ENCODE assay signal across 12 cellular contexts in the genomic region with DNA sequence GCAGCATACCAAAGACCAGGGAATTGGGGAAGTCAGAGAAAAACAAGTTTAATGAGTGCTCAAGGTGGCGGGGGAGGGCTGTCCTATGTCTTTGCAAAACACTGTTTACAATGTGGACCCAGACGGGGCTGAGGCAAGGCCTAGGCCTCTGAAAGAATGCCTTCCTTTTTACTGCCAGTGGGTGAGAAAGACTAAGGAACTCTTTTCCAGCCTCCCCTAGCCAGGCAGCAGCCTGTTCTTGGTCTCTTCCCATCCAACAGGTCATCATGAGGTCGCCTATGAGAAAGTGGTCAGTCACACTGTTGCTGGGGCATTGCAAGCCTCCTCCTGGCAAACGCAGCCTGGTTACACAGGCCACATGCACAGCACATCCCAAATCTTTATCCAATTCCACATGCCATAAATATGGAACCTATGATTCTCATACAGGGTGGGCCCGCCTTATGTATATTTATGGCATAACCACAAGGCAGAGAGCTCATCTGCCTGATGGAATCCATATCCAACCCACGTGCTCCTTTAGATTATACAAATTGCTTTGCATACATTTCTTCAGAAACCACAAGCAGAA. TPM values are rescaled to one million over a fixed set of nuclear protein-coding genes. Genes with fewer than 3 reads are reported as not detected.
DNase-seq lines count a peak whose midpoint lies in the region; ATAC-seq and TF ChIP-seq lines count a peak whose summit lies in the region.
"Had no signal": no experiment of that assay in that cellular context is flagged by ENCODE, and none has a peak within 500 bp of the region (broad histone marks: within the 10 kb centered on the region; RNA-seq: fewer than 3 reads in every experiment).

No MANE protein-coding gene starts in this region.

- TF ChIP-seq EP300 in SK-N-SH (IDR thresholded peaks at IDR 0.05; ENCODE audit: borderline replicate concordance in 1 of 2, low read depth in 1 of 2, low read length in 1 of 2): no peak
- TF ChIP-seq EP300 in stomach (IDR thresholded peaks at IDR 0.05): no peak

- H3K9me2 ChIP-seq in SK-N-SH (no peaks in the 10 kb centered on the region), PC-3 (replicated peaks; ENCODE audit: low read length) (no peaks in the 10 kb centered on the region)

- TF ChIP-seq POLR2A in stomach (IDR thresholded peaks at IDR 0.05): no peak

- H3K4me1 Mint-ChIP-seq in activated T-helper 1 cell treated with anti-CD3 and anti-CD28 coated beads, Interleukin-12 subunit alpha, Interleukin-12 subunit beta, Interleukin-2, Interleukin-4 antibody, amounts not matched to agents 30 ng/mL and 10 ng/mL and 1 ng/mL, durations not matched to agents 14 hours and 24 hours and 36 hours (ENCODE audit: low read depth): no peaks in the 10 kb centered on the region

- no peaks in the 10 kb centered on the region for H3K27me3 Mint-ChIP-seq in activated T-helper 1 cell treated with anti-CD3 and anti-CD28 coated beads, Interleukin-12 subunit alpha, Interleukin-12 subunit beta, Interleukin-2, Interleukin-4 antibody, amounts not matched to agents 30 ng/mL and 10 ng/mL and 1 ng/mL, durations not matched to agents 14 hours and 24 hours and 36 hours (ENCODE audit: insufficient read depth)

- no peak overlapping the region for H3K4me3 Mint-ChIP-seq in activated T-helper 1 cell treated with anti-CD3 and anti-CD28 coated beads, Interleukin-12 subunit alpha, Interleukin-12 subunit beta, Interleukin-2, Interleukin-4 antibody, amounts not matched to agents 30 ng/mL and 10 ng/mL and 1 ng/mL, durations not matched to agents 14 hours and 24 hours and 36 hours

- TF ChIP-seq RAD21 in SK-N-SH (IDR thresholded peaks at IDR 0.05; ENCODE audit: low read length): no peak

- CTCF ChIA-PET in SK-N-SH (lab: Yijun Ruan, JAX): interaction anchor here (0.9 to 2.8 kb wide), 3 partner anchors 10 to 196 kb away, joined by 3 to 16 read pairs (median 4); no protein-coding TSS in a partner anchor
- CTCF ChIA-PET in PC-3 (lab: Charles Lee): no interaction called here

- no peak overlapping the region for H2AFZ ChIP-seq in SK-N-SH (ENCODE audit: low read depth)
- no peak overlapping the region for H2AFZ ChIP-seq in PC-3 (ENCODE audit: low read length)

- H3K4me2 ChIP-seq in SK-N-SH (peak overlapping the region; percentile 52), PC-3 (ENCODE audit: low read length) (no peak overlapping the region)

- POLR2A ChIA-PET in SK-N-SH (lab: Yijun Ruan, JAX): interaction anchor here (1.1 kb wide), 1 partner anchor 46 kb away, joined by 3 read pairs; no protein-coding TSS in a partner anchor
- POLR2A ChIA-PET in PC-3 (lab: Charles Lee; ENCODE audit: unreplicated experiment): no interaction called here

- peak; percentile 20 for ATAC-seq in GM19397 (IDR thresholded peaks at IDR 0.05; ENCODE audit: unreplicated experiment)
- no peak for ATAC-seq in PC-3

- H3K27ac Mint-ChIP-seq in activated T-helper 1 cell treated with anti-CD3 and anti-CD28 coated beads, Interleukin-12 subunit alpha, Interleukin-12 subunit beta, Interleukin-2, Interleukin-4 antibody, amounts not matched to agents 30 ng/mL and 10 ng/mL and 1 ng/mL, durations not matched to agents 14 hours and 24 hours and 36 hours: no peak overlapping the region

- H3K9me3 ChIP-seq in SK-N-SH: no peaks in the 10 kb centered on the region
- no peaks in the 10 kb centered on the region for H3K9me3 ChIP-seq in stomach
- no peaks in the 10 kb centered on the region for H3K9me3 ChIP-seq in PC-3 (ENCODE audit: low read length)
- H3K9me3 ChIP-seq: heart right ventricle, right atrium auricular region had no signal

- DNase-seq in SK-N-SH: no peak
- peak; percentile 70 for DNase-seq in fibroblast of the aortic adventitia (ENCODE audit: low read depth)
- DNase-seq in stomach: no peak
- DNase-seq in PC-3: no peak
- no peak for DNase-seq in NCI-H1694 (lab: John Stamatoyannopoulos, UW)
- no peak for DNase-seq in stimulated activated CD4-positive, alpha-beta T cell treated with anti-CD3 and anti-CD28 coated beads, Interleukin-2, amount 100 ng/mL, for 48 hours
- no peak for DNase-seq in activated T-helper 1 cell treated with anti-CD3 and anti-CD28 coated beads, Interleukin-12 subunit alpha, Interleukin-12 subunit beta, Interleukin-2, Interleukin-4 antibody, amounts not matched to agents 30 ng/mL and 10 ng/mL and 1 ng/mL, durations not matched to agents 14 hours and 24 hours and 36 hours (ENCODE audit: low spot score)
- DNase-seq: activated CD4-positive, alpha-beta T cell treated with anti-CD3 and anti-CD28 coated beads, Interleukin-2, amount 50 U/mL, for 4 hours; activated gamma-delta T cell treated with Interleukin-2 at 50 U/mL for 16 hours; heart right ventricle had no signal

- peak overlapping the region; percentile 32 for H3K9ac ChIP-seq in SK-N-SH
- no peak overlapping the region for H3K9ac ChIP-seq in PC-3 (ENCODE audit: low read length)

- H3F3A ChIP-seq in SK-N-SH (replicated peaks; ENCODE audit: insufficient read depth): peaks cover 14% of the 10 kb centered on the region
- no peaks in the 10 kb centered on the region for H3F3A ChIP-seq in PC-3 (ENCODE audit: low read length, unreplicated experiment)

- H4K20me1 ChIP-seq in SK-N-SH (ENCODE audit: insufficient read depth) (no peaks in the 10 kb centered on the region), PC-3 (ENCODE audit: low read length) (no peaks in the 10 kb centered on the region)

- 69% methylated on average over 6 of the region's 6 CpGs for WGBS in SK-N-SH (ENCODE audit: low lambda C conversion rate)
- 73 to 90% (median 81%) methylated on average over 6 of the region's 6 CpGs for WGBS in stomach, 5 donors

- H3K27me3 ChIP-seq in SK-N-SH (ENCODE audit: insufficient read depth) (no peaks in the 10 kb centered on the region), stomach (no peaks in the 10 kb centered on the region), PC-3 (ENCODE audit: low read length) (no peaks in the 10 kb centered on the region)
- H3K27me3 ChIP-seq: heart right ventricle, right atrium auricular region had no signal

- BruUV-seq in PC-3 (replicated peaks; lab: Mats Ljungman, UMichigan): no TSS peak

- H3K9me3 Mint-ChIP-seq in activated T-helper 1 cell treated with anti-CD3 and anti-CD28 coated beads, Interleukin-12 subunit alpha, Interleukin-12 subunit beta, Interleukin-2, Interleukin-4 antibody, amounts not matched to agents 30 ng/mL and 10 ng/mL and 1 ng/mL, durations not matched to agents 14 hours and 24 hours and 36 hours: no peaks in the 10 kb centered on the region

- peak overlapping the region; percentile 28 to 81 for H3K27ac ChIP-seq in SK-N-SH (ENCODE audit: low read depth in 2 of 2, low read length in 1 of 2)
- H3K27ac ChIP-seq in stomach: peak overlapping the region in 4 of 5 donors; percentile 34 to 76 (median 66)
- H3K27ac ChIP-seq in PC-3 (ENCODE audit: low read length): no peak overlapping the region
- H3K27ac ChIP-seq: right atrium auricular region had no signal

- TF ChIP-seq CTCF in SK-N-SH (IDR thresholded peaks at IDR 0.05): no peak
- TF ChIP-seq CTCF in fibroblast of the aortic adventitia (IDR thresholded peaks at IDR 0.05; ENCODE audit: insufficient read depth, low read length): no peak
- TF ChIP-seq CTCF in stomach (IDR thresholded peaks at IDR 0.05): no peak
- no peak for TF ChIP-seq CTCF in PC-3 (conservative IDR thresholded peaks at IDR 0.05; ENCODE audit: low read depth, low read length)

- H3K4me3 ChIP-seq in SK-N-SH (ENCODE audit: low read depth in 2 of 2, low read length in 1 of 2): 0 out of 4 replicates have a peak overlapping the region, but pooled peaks of 1 of the 2 experiments have one; percentile 5
- no peak overlapping the region for H3K4me3 ChIP-seq in fibroblast of the aortic adventitia (ENCODE audit: low read depth, low read length)
- H3K4me3 ChIP-seq in stomach: no peak overlapping the region
- H3K4me3 ChIP-seq in PC-3 (ENCODE audit: low read length): no peak overlapping the region
- H3K4me3 ChIP-seq: heart right ventricle, right atrium auricular region had no signal

- H3K36me3 ChIP-seq in SK-N-SH (replicated peaks in 1 of 2; ENCODE audit: control insufficient read depth in 1 of 2, insufficient read depth in 2 of 2, low read length in 1 of 2) (peaks cover 4 to 42% of the 10 kb centered on the region in 2 experiments), stomach (peaks cover 32 to 58% (median 35%) of the 10 kb centered on the region in 4 donors), PC-3 (ENCODE audit: low read depth, low read length) (no peaks in the 10 kb centered on the region; the same call in 1 of the 2 replicates)

- H3K79me2 ChIP-seq in SK-N-SH (ENCODE audit: insufficient read depth) (no peaks in the 10 kb centered on the region), PC-3 (ENCODE audit: low read length) (no peaks in the 10 kb centered on the region)

- peaks cover 12% of the 10 kb centered on the region for H3K36me3 Mint-ChIP-seq in activated T-helper 1 cell treated with anti-CD3 and anti-CD28 coated beads, Interleukin-12 subunit alpha, Interleukin-12 subunit beta, Interleukin-2, Interleukin-4 antibody, amounts not matched to agents 30 ng/mL and 10 ng/mL and 1 ng/mL, durations not matched to agents 14 hours and 24 hours and 36 hours (ENCODE audit: low read depth)

- H3K4me1 ChIP-seq in SK-N-SH (ENCODE audit: control insufficient read depth in 1 of 2, insufficient read depth in 2 of 2, low read depth in 1 of 2, low read length in 1 of 2) (peaks cover 38 to 40% of the 10 kb centered on the region in 2 experiments; a peak in 3 of 4 replicates), stomach (peaks cover 0 to 92% (median 56%) of the 10 kb centered on the region in 4 donors), PC-3 (ENCODE audit: insufficient read depth, low read length) (peaks cover 21% of the 10 kb centered on the region)

- intact Hi-C loops in stomach (cut with DNase I; ENCODE audit: low total_unique reads) (no loop called here), PC-3 (cut with micrococcal nuclease) (no loop called here)
- intact Hi-C loops in activated T-helper 1 cell treated with anti-CD3 and anti-CD28 coated beads, Interleukin-12 subunit alpha, Interleukin-12 subunit beta, Interleukin-2, Interleukin-4 antibody, amounts not matched to agents 30 ng/mL and 10 ng/mL and 1 ng/mL, durations not matched to agents 14 hours and 24 hours and 36 hours (cut with micrococcal nuclease): no loop called here

TF ChIP-seq in SK-N-SH, 30 proteins besides CTCF, POLR2A, EP300 and RAD21:
- peak; percentile 41; the same call in 1 of the 2 replicates for TF ChIP-seq RXRA (IDR thresholded peaks at IDR 0.05; ENCODE audit: borderline replicate concordance, low read depth)
- TF ChIP-seq SIN3A (IDR thresholded peaks at IDR 0.05; ENCODE audit: borderline replicate concordance, low read depth, low read length): no peak

RNA-seq across cellular contexts. Expression of gene NRP2, which starts 48.5 kb away (rescaled TPM):
- 66.9 and 68.8 TPM in 2 replicates for polyA plus RNA-seq in SK-N-SH (2012; rRNA removed)
- 47.4 and 57.6 TPM in 2 replicates for polyA plus RNA-seq in SK-N-SH (2012; cell fraction: cytosol; rRNA removed)
- polyA plus RNA-seq in SK-N-SH (2012; cell fraction: nucleus; rRNA removed): 48.8 and 59.3 TPM in 2 replicates
- 11.2 and 12.6 TPM in 2 replicates for total RNA-seq in fibroblast of the aortic adventitia (ENCODE audit: low replicate concordance)
- 100 to 1,000 TPM in 2 of 5 donors, 10 to 100 TPM in 3; 21.0 to 166 (median 56.9) TPM for total RNA-seq in stomach
- 10 to 100 TPM in 1 of 3 donors, 1 to 10 TPM in 1, under 1 TPM in 1; 0.92 to 13.2 (median 2.9) TPM for polyA plus RNA-seq in stomach
- total RNA-seq in PC-3 (2014; rRNA removed): 18.3 and 19.9 TPM in 2 replicates
- total RNA-seq in activated T-helper 1 cell treated with anti-CD3 and anti-CD28 coated beads, Interleukin-12 subunit alpha, Interleukin-12 subunit beta, Interleukin-2, Interleukin-4 antibody, amounts not matched to agents 30 ng/mL and 10 ng/mL and 1 ng/mL, durations not matched to agents 14 hours and 24 hours and 36 hours: 56.9 and 64.0 TPM in 2 replicates
